8 cellular contexts compared by ENCODE assay signal in genomic region chr19:42270346-42271044, GRCh38. TPM values are rescaled to one million over a fixed set of nuclear protein-coding genes. Genes with fewer than 3 reads are reported as not detected.
DNase-seq lines count a peak whose midpoint lies in the region; ATAC-seq and TF ChIP-seq lines count a peak whose summit lies in the region.

No MANE protein-coding gene starts in this region.

- H3K27ac ChIP-seq in cingulate gyrus (ENCODE audit: low read depth, low read length) (peak overlapping the region; percentile 82), mesodermal cell (ENCODE audit: low read depth, low read length, severe bottlenecking) (peak overlapping the region; percentile 66)

- no peaks in the 10 kb centered on the region for H3K9me3 ChIP-seq in mesodermal cell (ENCODE audit: control insufficient read depth, low read length)

- peaks cover 22% of the 10 kb centered on the region for H3K4me1 Mint-ChIP-seq in WTC11

- peak overlapping the region; percentile 80; the same call in 1 of the 2 replicates for H3K4me3 Mint-ChIP-seq in WTC11

- peak overlapping the region; percentile 61 for H3K4me3 ChIP-seq in mesodermal cell (ENCODE audit: extremely low read depth, insufficient read depth, low read length, poor library complexity, severe bottlenecking)

- H3K36me3 ChIP-seq in mesodermal cell (ENCODE audit: control insufficient read depth, insufficient read depth, low read length) = peaks cover 42% of the 10 kb centered on the region

- POLR2A ChIA-PET in WTC11 (lab: Charles Lee) = interaction anchor here (1.5 kb wide), 1 partner anchor 9 kb away, joined by 5 read pairs; no protein-coding TSS in a partner anchor

- TF ChIP-seq CTCF in WTC11 (IDR thresholded peaks at IDR 0.05) = no peak

- CTCF ChIA-PET in WTC11 (lab: Charles Lee) = interaction anchor here (3.2 kb wide), 1 partner anchor 9 kb away, joined by 21 read pairs; no protein-coding TSS in a partner anchor

- H3K27me3 Mint-ChIP-seq in WTC11 (ENCODE audit: low read depth) = peaks cover 6% of the 10 kb centered on the region

- WGBS in mesodermal cell (ENCODE audit: insufficient coverage in 2 of 2), 2 experiments = 83 to 90% methylated on average over 12 of the region's 18 CpGs

- H3K36me3 Mint-ChIP-seq in WTC11 = 0 out of 2 replicates have a peak, but pooled peaks cover 2% of the 10 kb centered on the region

- ATAC-seq in WTC11 = no peak
- ATAC-seq in GM21447 (IDR thresholded peaks at IDR 0.05; ENCODE audit: unreplicated experiment) = no peak

- DNase-seq in C1 segment of cervical spinal cord (lab: John Stamatoyannopoulos, UW) (peak in 10 of 14 donors; percentile 19 to 71 (median 54)), HUDEP-2 (lab: John Stamatoyannopoulos, UW; ENCODE audit: unreplicated experiment in 76 of 76) (peak in 44 of 76 experiments; percentile 27 to 76 (median 50)), WTC11 (ENCODE audit: low spot score) (no peak), NCI-H187 (lab: John Stamatoyannopoulos, UW) (no peak)
- peak; percentile 72 for DNase-seq in stimulated activated naive CD4-positive, alpha-beta T cell treated with Interleukin-2 at 50 U/mL for 16 hours (lab: John Stamatoyannopoulos, UW)

- no peak overlapping the region for H3K27ac Mint-ChIP-seq in WTC11

- peaks cover 29% of the 10 kb centered on the region for H3K4me1 ChIP-seq in mesodermal cell (ENCODE audit: control insufficient read depth, insufficient read depth, low read length, poor library complexity, severe bottlenecking)

- no peaks in the 10 kb centered on the region for H3K9me3 Mint-ChIP-seq in WTC11

TF ChIP-seq in WTC11, 78 proteins besides CTCF, POLR2A, EP300 and RAD21:
- TF ChIP-seq USF1 (CRISPR knock-in tag; IDR thresholded peaks at IDR 0.05) = no peak
- 0 out of 2 replicates have a peak, but pooled peaks have one; percentile 39 for TF ChIP-seq ZNF423 (CRISPR knock-in tag; IDR thresholded peaks at IDR 0.05)

RNA-seq across cellular contexts. Expression of gene CIC, which starts 1.4 kb away (rescaled TPM):
- 53.0 to 58.5 TPM (median 55.8 TPM) in 3 replicates for total RNA-seq in WTC11 (2021)
- 42.9 TPM for polyA plus RNA-seq in mesodermal cell (2013, experiment 1 of 2)
- 37.1 TPM for polyA plus RNA-seq in mesodermal cell (2013, experiment 2 of 2)

RNA-seq across cellular contexts. Expression of gene ERF, which starts 15.6 kb away (rescaled TPM):
- 65.4 to 67.6 TPM (median 65.9 TPM) in 3 replicates for total RNA-seq in WTC11 (2021)
- 89.7 TPM for polyA plus RNA-seq in mesodermal cell (2013, experiment 1 of 2)
- polyA plus RNA-seq in mesodermal cell (2013, experiment 2 of 2) = 85.3 TPM

RNA-seq across cellular contexts. Expression of gene GSK3A, which starts 28.1 kb away (rescaled TPM):
- 49.8 to 50.8 TPM (median 49.9 TPM) in 3 replicates for total RNA-seq in WTC11 (2021)
- polyA plus RNA-seq in mesodermal cell (2013, experiment 1 of 2) = 61.9 TPM
- polyA plus RNA-seq in mesodermal cell (2013, experiment 2 of 2) = 56.5 TPM

RNA-seq across cellular contexts. Expression of gene PRR19, which starts 31.4 kb away (rescaled TPM):
- 3.6 to 5.0 TPM (median 3.7 TPM) in 3 replicates for total RNA-seq in WTC11 (2021)
- polyA plus RNA-seq in mesodermal cell (2013, experiment 1 of 2) = 0.77 TPM
- polyA plus RNA-seq in mesodermal cell (2013, experiment 2 of 2) = 0.76 TPM

RNA-seq across cellular contexts. Expression of gene PAFAH1B3, which starts 31.9 kb away (rescaled TPM):
- total RNA-seq in WTC11 (2021) = 118 to 126 TPM (median 119 TPM) in 3 replicates
- polyA plus RNA-seq in mesodermal cell (2013, experiment 1 of 2) = 77.7 TPM
- 67.7 TPM for polyA plus RNA-seq in mesodermal cell (2013, experiment 2 of 2)

Comparison
In these comparisons a context has a peak if more than half of its experiments do, and no peak if none do; other contexts are left out.
1. DNase-seq: peak in C1 segment of cervical spinal cord (10 of 14), HUDEP-2 (44 of 76) and stimulated activated naive CD4-positive, alpha-beta T cell treated with Interleukin-2 at 50 U/mL for 16 hours (single experiment); none in WTC11 (single experiment) and NCI-H187 (0 of 2).